Comparison of ENCODE assay signal across 1 cellular context in genomic region chr20:33007376-33008335, GRCh38.
TF ChIP-seq lines count a peak whose summit lies in the region.

A gene with protein sequence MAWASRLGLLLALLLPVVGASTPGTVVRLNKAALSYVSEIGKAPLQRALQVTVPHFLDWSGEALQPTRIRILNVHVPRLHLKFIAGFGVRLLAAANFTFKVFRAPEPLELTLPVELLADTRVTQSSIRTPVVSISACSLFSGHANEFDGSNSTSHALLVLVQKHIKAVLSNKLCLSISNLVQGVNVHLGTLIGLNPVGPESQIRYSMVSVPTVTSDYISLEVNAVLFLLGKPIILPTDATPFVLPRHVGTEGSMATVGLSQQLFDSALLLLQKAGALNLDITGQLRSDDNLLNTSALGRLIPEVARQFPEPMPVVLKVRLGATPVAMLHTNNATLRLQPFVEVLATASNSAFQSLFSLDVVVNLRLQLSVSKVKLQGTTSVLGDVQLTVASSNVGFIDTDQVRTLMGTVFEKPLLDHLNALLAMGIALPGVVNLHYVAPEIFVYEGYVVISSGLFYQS (plus strand): TSS chr20:33007704. CDS start chr20:33008575, 871 bp downstream.

TF ChIP-seq in HepG2, 621 proteins besides CTCF, POLR2A, EP300 and RAD21 (continued from another document and continues in another):
- TF ChIP-seq, protein P1, sequence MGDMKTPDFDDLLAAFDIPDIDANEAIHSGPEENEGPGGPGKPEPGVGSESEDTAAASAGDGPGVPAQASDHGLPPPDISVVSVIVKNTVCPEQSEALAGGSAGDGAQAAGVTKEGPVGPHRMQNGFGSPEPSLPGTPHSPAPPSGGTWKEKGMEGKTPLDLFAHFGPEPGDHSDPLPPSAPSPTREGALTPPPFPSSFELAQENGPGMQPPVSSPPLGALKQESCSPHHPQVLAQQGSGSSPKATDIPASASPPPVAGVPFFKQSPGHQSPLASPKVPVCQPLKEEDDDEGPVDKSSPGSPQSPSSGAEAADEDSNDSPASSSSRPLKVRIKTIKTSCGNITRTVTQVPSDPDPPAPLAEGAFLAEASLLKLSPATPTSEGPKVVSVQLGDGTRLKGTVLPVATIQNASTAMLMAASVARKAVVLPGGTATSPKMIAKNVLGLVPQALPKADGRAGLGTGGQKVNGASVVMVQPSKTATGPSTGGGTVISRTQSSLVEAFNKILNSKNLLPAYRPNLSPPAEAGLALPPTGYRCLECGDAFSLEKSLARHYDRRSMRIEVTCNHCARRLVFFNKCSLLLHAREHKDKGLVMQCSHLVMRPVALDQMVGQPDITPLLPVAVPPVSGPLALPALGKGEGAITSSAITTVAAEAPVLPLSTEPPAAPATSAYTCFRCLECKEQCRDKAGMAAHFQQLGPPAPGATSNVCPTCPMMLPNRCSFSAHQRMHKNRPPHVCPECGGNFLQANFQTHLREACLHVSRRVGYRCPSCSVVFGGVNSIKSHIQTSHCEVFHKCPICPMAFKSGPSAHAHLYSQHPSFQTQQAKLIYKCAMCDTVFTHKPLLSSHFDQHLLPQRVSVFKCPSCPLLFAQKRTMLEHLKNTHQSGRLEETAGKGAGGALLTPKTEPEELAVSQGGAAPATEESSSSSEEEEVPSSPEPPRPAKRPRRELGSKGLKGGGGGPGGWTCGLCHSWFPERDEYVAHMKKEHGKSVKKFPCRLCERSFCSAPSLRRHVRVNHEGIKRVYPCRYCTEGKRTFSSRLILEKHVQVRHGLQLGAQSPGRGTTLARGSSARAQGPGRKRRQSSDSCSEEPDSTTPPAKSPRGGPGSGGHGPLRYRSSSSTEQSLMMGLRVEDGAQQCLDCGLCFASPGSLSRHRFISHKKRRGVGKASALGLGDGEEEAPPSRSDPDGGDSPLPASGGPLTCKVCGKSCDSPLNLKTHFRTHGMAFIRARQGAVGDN (CRISPR knock-in tag; IDR thresholded peaks at IDR 0.05) = peak; percentile 98
- TF ChIP-seq FOXA1 (IDR thresholded peaks at IDR 0.05) (no peak), FOXA1 (CRISPR knock-in tag; IDR thresholded peaks at IDR 0.05) (peak; percentile 97), GABPA (IDR thresholded peaks at IDR 0.05; ENCODE audit: low read depth, low read length) (no peak), GABPA (CRISPR knock-in tag; IDR thresholded peaks at IDR 0.05; ENCODE audit: low read depth) (no peak), ISX (CRISPR knock-in tag; conservative IDR thresholded peaks at IDR 0.05) (no peak), KDM2A (CRISPR knock-in tag; IDR thresholded peaks at IDR 0.05; ENCODE audit: borderline replicate concordance, low read depth) (peak; percentile 82), SALL1 (CRISPR knock-in tag; IDR thresholded peaks at IDR 0.05) (peak; percentile 92), ZNF124 (CRISPR knock-in tag; IDR thresholded peaks at IDR 0.05) (peak; percentile 82; the same call in 1 of the 2 replicates), ZNF142 (CRISPR knock-in tag; IDR thresholded peaks at IDR 0.05) (peak; percentile 60), KIAA2018 (CRISPR knock-in tag; IDR thresholded peaks at IDR 0.05; ENCODE audit: borderline replicate concordance) (peak; percentile 81; the same call in 1 of the 2 replicates), ZEB1 (IDR thresholded peaks at IDR 0.05; ENCODE audit: insufficient replicate concordance, low read depth) (peak; percentile 93), SMAD1 (CRISPR knock-in tag; IDR thresholded peaks at IDR 0.05; ENCODE audit: borderline replicate concordance, low read depth) (peak; percentile 82; the same call in 1 of the 2 replicates), HNRNPLL (IDR thresholded peaks at IDR 0.05; ENCODE audit: low read depth, low read length, poor library complexity, severe bottlenecking) (no peak)
- TF ChIP-seq, protein P2, sequence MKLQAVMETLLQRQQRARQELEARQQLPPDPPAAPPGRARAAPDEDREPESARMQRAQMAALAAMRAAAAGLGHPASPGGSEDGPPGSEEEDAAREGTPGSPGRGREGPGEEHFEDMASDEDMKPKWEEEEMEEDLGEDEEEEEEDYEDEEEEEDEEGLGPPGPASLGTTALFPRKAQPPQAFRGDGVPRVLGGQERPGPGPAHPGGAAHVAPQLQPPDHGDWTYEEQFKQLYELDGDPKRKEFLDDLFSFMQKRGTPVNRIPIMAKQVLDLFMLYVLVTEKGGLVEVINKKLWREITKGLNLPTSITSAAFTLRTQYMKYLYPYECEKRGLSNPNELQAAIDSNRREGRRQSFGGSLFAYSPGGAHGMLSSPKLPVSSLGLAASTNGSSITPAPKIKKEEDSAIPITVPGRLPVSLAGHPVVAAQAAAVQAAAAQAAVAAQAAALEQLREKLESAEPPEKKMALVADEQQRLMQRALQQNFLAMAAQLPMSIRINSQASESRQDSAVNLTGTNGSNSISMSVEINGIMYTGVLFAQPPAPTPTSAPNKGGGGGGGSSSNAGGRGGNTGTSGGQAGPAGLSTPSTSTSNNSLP (IDR thresholded peaks at IDR 0.05; ENCODE audit: low read depth, low read length) = peak; percentile 8; the same call in 1 of the 2 replicates
- TF ChIP-seq, protein P3, sequence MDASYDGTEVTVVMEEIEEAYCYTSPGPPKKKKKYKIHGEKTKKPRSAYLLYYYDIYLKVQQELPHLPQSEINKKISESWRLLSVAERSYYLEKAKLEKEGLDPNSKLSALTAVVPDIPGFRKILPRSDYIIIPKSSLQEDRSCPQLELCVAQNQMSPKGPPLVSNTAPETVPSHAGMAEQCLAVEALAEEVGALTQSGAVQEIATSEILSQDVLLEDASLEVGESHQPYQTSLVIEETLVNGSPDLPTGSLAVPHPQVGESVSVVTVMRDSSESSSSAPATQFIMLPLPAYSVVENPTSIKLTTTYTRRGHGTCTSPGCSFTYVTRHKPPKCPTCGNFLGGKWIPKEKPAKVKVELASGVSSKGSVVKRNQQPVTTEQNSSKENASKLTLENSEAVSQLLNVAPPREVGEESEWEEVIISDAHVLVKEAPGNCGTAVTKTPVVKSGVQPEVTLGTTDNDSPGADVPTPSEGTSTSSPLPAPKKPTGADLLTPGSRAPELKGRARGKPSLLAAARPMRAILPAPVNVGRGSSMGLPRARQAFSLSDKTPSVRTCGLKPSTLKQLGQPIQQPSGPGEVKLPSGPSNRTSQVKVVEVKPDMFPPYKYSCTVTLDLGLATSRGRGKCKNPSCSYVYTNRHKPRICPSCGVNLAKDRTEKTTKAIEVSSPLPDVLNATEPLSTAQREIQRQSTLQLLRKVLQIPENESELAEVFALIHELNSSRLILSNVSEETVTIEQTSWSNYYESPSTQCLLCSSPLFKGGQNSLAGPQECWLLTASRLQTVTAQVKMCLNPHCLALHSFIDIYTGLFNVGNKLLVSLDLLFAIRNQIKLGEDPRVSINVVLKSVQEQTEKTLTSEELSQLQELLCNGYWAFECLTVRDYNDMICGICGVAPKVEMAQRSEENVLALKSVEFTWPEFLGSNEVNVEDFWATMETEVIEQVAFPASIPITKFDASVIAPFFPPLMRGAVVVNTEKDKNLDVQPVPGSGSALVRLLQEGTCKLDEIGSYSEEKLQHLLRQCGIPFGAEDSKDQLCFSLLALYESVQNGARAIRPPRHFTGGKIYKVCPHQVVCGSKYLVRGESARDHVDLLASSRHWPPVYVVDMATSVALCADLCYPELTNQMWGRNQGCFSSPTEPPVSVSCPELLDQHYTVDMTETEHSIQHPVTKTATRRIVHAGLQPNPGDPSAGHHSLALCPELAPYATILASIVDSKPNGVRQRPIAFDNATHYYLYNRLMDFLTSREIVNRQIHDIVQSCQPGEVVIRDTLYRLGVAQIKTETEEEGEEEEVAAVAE (CRISPR knock-in tag; IDR thresholded peaks at IDR 0.05; ENCODE audit: borderline replicate concordance) = no peak
- TF ChIP-seq, protein P4, sequence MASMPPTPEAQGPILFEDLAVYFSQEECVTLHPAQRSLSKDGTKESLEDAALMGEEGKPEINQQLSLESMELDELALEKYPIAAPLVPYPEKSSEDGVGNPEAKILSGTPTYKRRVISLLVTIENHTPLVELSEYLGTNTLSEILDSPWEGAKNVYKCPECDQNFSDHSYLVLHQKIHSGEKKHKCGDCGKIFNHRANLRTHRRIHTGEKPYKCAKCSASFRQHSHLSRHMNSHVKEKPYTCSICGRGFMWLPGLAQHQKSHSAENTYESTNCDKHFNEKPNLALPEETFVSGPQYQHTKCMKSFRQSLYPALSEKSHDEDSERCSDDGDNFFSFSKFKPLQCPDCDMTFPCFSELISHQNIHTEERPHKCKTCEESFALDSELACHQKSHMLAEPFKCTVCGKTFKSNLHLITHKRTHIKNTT (CRISPR knock-in tag; IDR thresholded peaks at IDR 0.05) = no peak
